In genomic region chr2:233429175-233429897, GRCh38 we compare ENCODE assay signal across 12 cellular contexts.
DNase-seq lines count a peak whose midpoint lies in the region; ATAC-seq and TF ChIP-seq lines count a peak whose summit lies in the region.
"Had no signal": no experiment of that assay in that cellular context is flagged by ENCODE, and none has a peak within 500 bp of the region (broad histone marks: within the 10 kb centered on the region; RNA-seq: fewer than 3 reads in every experiment).

No MANE protein-coding gene starts in this region.

- H3K9me3 Mint-ChIP-seq in effector memory CD8-positive, alpha-beta T cell: no peaks in the 10 kb centered on the region
- no peaks in the 10 kb centered on the region for H3K9me3 Mint-ChIP-seq in naive thymus-derived CD8-positive, alpha-beta T cell
- peaks cover 6% of the 10 kb centered on the region for H3K9me3 Mint-ChIP-seq in type B pancreatic cell

- H3K4me1 Mint-ChIP-seq in effector memory CD8-positive, alpha-beta T cell (ENCODE audit: low read depth in 2 of 2): peaks cover 31 to 33% of the 10 kb centered on the region in 2 donors
- peaks cover 34 to 79% (median 77%) of the 10 kb centered on the region in 4 donors for H3K4me1 Mint-ChIP-seq in naive thymus-derived CD8-positive, alpha-beta T cell
- H3K4me1 Mint-ChIP-seq in type B pancreatic cell (ENCODE audit: unreplicated experiment): peaks cover 6% of the 10 kb centered on the region

- DNase-seq in activated effector memory CD4-positive, alpha-beta T cell treated with anti-CD3 and anti-CD28 coated beads, Interleukin-2, amount 50 U/mL, for 16 hours: peak; percentile 38
- no peak for DNase-seq in activated effector memory CD4-positive, alpha-beta T cell treated with Interleukin-2 at 50 U/mL for 16 hours
- no peak for DNase-seq in effector memory CD8-positive, alpha-beta T cell
- no peak for DNase-seq in naive thymus-derived CD8-positive, alpha-beta T cell
- peak; percentile 50 for DNase-seq in type B pancreatic cell (ENCODE audit: extremely low spot score, unreplicated experiment)
- no peak for DNase-seq in iPS-NIHi11 (ENCODE audit: low spot score)
- no peak for DNase-seq in RKO (ENCODE audit: low spot score)
- DNase-seq in superior temporal gyrus (ENCODE audit: extremely low spot score): no peak
- DNase-seq: foreskin fibroblast, NCI-H1436, NCI-H510A, SHP77 had no signal

- peaks cover 22% of the 10 kb centered on the region for H3K36me3 Mint-ChIP-seq in effector memory CD8-positive, alpha-beta T cell (ENCODE audit: insufficient read depth)
- H3K36me3 Mint-ChIP-seq in naive thymus-derived CD8-positive, alpha-beta T cell: peaks cover 4 to 62% (median 17%) of the 10 kb centered on the region in 3 donors
- peaks cover 9% of the 10 kb centered on the region for H3K36me3 Mint-ChIP-seq in type B pancreatic cell

- H3K27me3 Mint-ChIP-seq in effector memory CD8-positive, alpha-beta T cell: no peaks in the 10 kb centered on the region
- no peaks in the 10 kb centered on the region for H3K27me3 Mint-ChIP-seq in naive thymus-derived CD8-positive, alpha-beta T cell
- no peaks in the 10 kb centered on the region for H3K27me3 Mint-ChIP-seq in type B pancreatic cell

- no peak for TF ChIP-seq CTCF in type B pancreatic cell (conservative IDR thresholded peaks at IDR 0.05)

- peak overlapping the region; percentile 55 to 71 for H3K27ac Mint-ChIP-seq in effector memory CD8-positive, alpha-beta T cell
- H3K27ac Mint-ChIP-seq in naive thymus-derived CD8-positive, alpha-beta T cell: peak overlapping the region; percentile 37 to 85 (median 79)
- no peak overlapping the region for H3K27ac Mint-ChIP-seq in type B pancreatic cell

- ATAC-seq in effector memory CD8-positive, alpha-beta T cell (replicated peaks): no peak
- ATAC-seq in naive thymus-derived CD8-positive, alpha-beta T cell: no peak

- POLR2A ChIA-PET in naive thymus-derived CD8-positive, alpha-beta T cell (lab: Charles Lee): interaction anchor here (0.8 to 1.6 kb wide), 4 partner anchors 10 to 25 kb away, joined by 3 to 4 read pairs (median 4); no protein-coding TSS in a partner anchor

- no peak overlapping the region for H3K4me3 Mint-ChIP-seq in effector memory CD8-positive, alpha-beta T cell
- peak overlapping the region in 7 of 10 donors; percentile 10 to 63 (median 43) for H3K4me3 Mint-ChIP-seq in naive thymus-derived CD8-positive, alpha-beta T cell
- H3K4me3 Mint-ChIP-seq in type B pancreatic cell: no peak overlapping the region

Comparison
In these comparisons a context has a peak if more than half of its experiments do, and no peak if none do; other contexts are left out.
1. DNase-seq: peak in activated effector memory CD4-positive, alpha-beta T cell treated with anti-CD3 and anti-CD28 coated beads, Interleukin-2, amount 50 U/mL, for 16 hours (single experiment) and type B pancreatic cell (single experiment); none in activated effector memory CD4-positive, alpha-beta T cell treated with Interleukin-2 at 50 U/mL for 16 hours (single experiment), effector memory CD8-positive, alpha-beta T cell (0 of 3), naive thymus-derived CD8-positive, alpha-beta T cell (0 of 10), iPS-NIHi11 (single experiment), RKO (single experiment) and superior temporal gyrus (single experiment).
2. H3K4me3 Mint-ChIP-seq: peak in naive thymus-derived CD8-positive, alpha-beta T cell (7 of 10); none in effector memory CD8-positive, alpha-beta T cell (0 of 2) and type B pancreatic cell (single experiment).